8 cellular contexts compared by ENCODE assay signal in genomic region chr6:75602897-75603395, GRCh38. TPM values are rescaled to one million over a fixed set of nuclear protein-coding genes. Genes with fewer than 3 reads are reported as not detected.
DNase-seq lines count a peak whose midpoint lies in the region; ATAC-seq, FAIRE-seq and TF ChIP-seq lines count a peak whose summit lies in the region.

No MANE protein-coding gene starts in this region.

- DNase-seq in CD8-positive, alpha-beta memory T cell: no peak
- DNase-seq in GM12878 (ENCODE audit: low read depth, low spot score) (no peak), lower leg skin (ENCODE audit: low spot score in 2 of 2) (no peak), upper lobe of left lung (no peak), T-helper 9 cell (no peak), NCI-H1092 treated with DMSO at 0.1 percent for 48 hours (lab: John Stamatoyannopoulos, UW) (no peak)

- peak overlapping the region; percentile 94 to 99 (median 98) for H3K4me3 Mint-ChIP-seq in CD8-positive, alpha-beta memory T cell

- ATAC-seq in GM19397 (IDR thresholded peaks at IDR 0.05; ENCODE audit: unreplicated experiment) (peak; percentile 1), HG03457 (IDR thresholded peaks at IDR 0.05; ENCODE audit: unreplicated experiment) (peak; percentile 11), GM12878 (peak; percentile 24), upper lobe of left lung (ENCODE audit: low FRiP score in 2 of 2) (no peak)

- peak overlapping the region; percentile 73; the same call in 1 of the 2 replicates for H2AFZ ChIP-seq in GM12878 (ENCODE audit: control insufficient read depth, low read depth, low read length)

- peak overlapping the region; percentile 90 to 99 (median 98) for H3K27ac Mint-ChIP-seq in CD8-positive, alpha-beta memory T cell

- peak overlapping the region; percentile 93 for H3K27ac ChIP-seq in CD8-positive, alpha-beta memory T cell (ENCODE audit: low read depth, low read length)
- peak overlapping the region; percentile 89 for H3K27ac ChIP-seq in GM12878 (ENCODE audit: control insufficient read depth, insufficient read depth)
- H3K27ac ChIP-seq in upper lobe of left lung: peak overlapping the region; percentile 96 to 100 (median 98)

- no peak for FAIRE-seq in GM12878 (lab: Jason Lieb, UNC)

- intact Hi-C loops in GM12878 (cut with micrococcal nuclease; ENCODE audit: unreplicated experiment): loop anchor here (5.0 kb wide), 1 partner anchor 144 kb away; the partner anchor contains the start of gene MYO6
- intact Hi-C loops in lower leg skin (cut with DNase I; ENCODE audit: low total_unique reads): no loop called here

- no peaks in the 10 kb centered on the region for H3K27me3 ChIP-seq in CD8-positive, alpha-beta memory T cell (ENCODE audit: insufficient read depth, low read length, poor library complexity, severe bottlenecking)
- H3K27me3 ChIP-seq in GM12878 (replicated peaks in 1 of 2; ENCODE audit: control insufficient read depth in 2 of 2, insufficient read depth in 2 of 2, low read length in 1 of 2) (no peaks in the 10 kb centered on the region), upper lobe of left lung (no peaks in the 10 kb centered on the region)

- no peaks in the 10 kb centered on the region for H3K9me3 Mint-ChIP-seq in CD8-positive, alpha-beta memory T cell

- CTCF ChIA-PET in CD8-positive, alpha-beta memory T cell (lab: Charles Lee): interaction anchor here (1.4 to 2.7 kb wide), 2 partner anchors 11 to 336 kb away, joined by 3 to 8 read pairs; no protein-coding TSS in a partner anchor
- CTCF ChIA-PET in GM12878 (lab: Yijun Ruan, JAX): interaction anchor here (1.2 kb wide), 1 partner anchor 12 kb away, joined by 3 read pairs; no protein-coding TSS in a partner anchor

- SMC1A ChIA-PET in GM12878 (lab: Charles Lee; ENCODE audit: uncharacterized antibody, unreplicated experiment): interaction anchor here (0.8 to 2.4 kb wide), 7 partner anchors 9 to 148 kb away, joined by 3 to 8 read pairs (median 4); no protein-coding TSS in a partner anchor

- no peak for TF ChIP-seq RAD21 in GM12878 (IDR thresholded peaks at IDR 0.05; ENCODE audit: insufficient read depth, low read depth, low read length)

- peak overlapping the region; percentile 91 for H3K9ac ChIP-seq in GM12878 (ENCODE audit: control insufficient read depth, insufficient read depth, low read length)

- peaks cover 68% of the 10 kb centered on the region for H3K4me1 ChIP-seq in CD8-positive, alpha-beta memory T cell (ENCODE audit: insufficient read depth, low read length)
- H3K4me1 ChIP-seq in GM12878 (ENCODE audit: control insufficient read depth, insufficient read depth, low read length): no peaks in the 10 kb centered on the region
- H3K4me1 ChIP-seq in upper lobe of left lung: peaks cover 24 to 48% (median 33%) of the 10 kb centered on the region in 4 donors

- peaks cover 0 to 15% (median 0%) of the 10 kb centered on the region in 3 donors for H3K36me3 Mint-ChIP-seq in CD8-positive, alpha-beta memory T cell

- peaks cover 71 to 88% (median 84%) of the 10 kb centered on the region in 3 donors for H3K4me1 Mint-ChIP-seq in CD8-positive, alpha-beta memory T cell

- POLR2A ChIA-PET in CD8-positive, alpha-beta memory T cell (lab: Charles Lee): interaction anchor here (2.2 to 2.5 kb wide), 2 partner anchors 10 to 319 kb away, joined by 10 to 17 read pairs; partner anchors contain the start of gene TMEM30A
- POLR2A ChIA-PET in GM12878 (lab: Charles Lee): interaction anchor here (0.6 to 3.8 kb wide), 5 partner anchors 9 to 318 kb away, joined by 3 to 22 read pairs (median 7); partner anchors contain the start of gene TMEM30A

- H3K27me3 Mint-ChIP-seq in CD8-positive, alpha-beta memory T cell: no peaks in the 10 kb centered on the region

- H4K20me1 ChIP-seq in GM12878 (ENCODE audit: control insufficient read depth, insufficient read depth): peaks cover under 1% of the 10 kb centered on the region; the same call in 1 of the 2 replicates

- TF ChIP-seq POLR2A in GM12878 (IDR thresholded peaks at IDR 0.05; ENCODE audit: low read depth, low read length) (no peak), lower leg skin (IDR thresholded peaks at IDR 0.05) (no peak), upper lobe of left lung (IDR thresholded peaks at IDR 0.05) (no peak)

- H3K9me3 ChIP-seq in CD8-positive, alpha-beta memory T cell (ENCODE audit: low read length): no peaks in the 10 kb centered on the region
- H3K9me3 ChIP-seq in GM12878 (replicated peaks; ENCODE audit: control insufficient read depth, insufficient read depth, low read length) (no peaks in the 10 kb centered on the region), upper lobe of left lung (no peaks in the 10 kb centered on the region)

- H3K36me3 ChIP-seq in CD8-positive, alpha-beta memory T cell (ENCODE audit: insufficient read depth, low read length): no peaks in the 10 kb centered on the region
- H3K36me3 ChIP-seq in GM12878 (ENCODE audit: control insufficient read depth in 2 of 2, insufficient read depth in 2 of 2, low read length in 1 of 2): no peaks in the 10 kb centered on the region
- H3K36me3 ChIP-seq in upper lobe of left lung: no peaks in the 10 kb centered on the region

- peaks cover 71% of the 10 kb centered on the region for H3K79me2 ChIP-seq in GM12878 (ENCODE audit: control insufficient read depth, insufficient read depth, low read length)

- H3K4me2 ChIP-seq in GM12878 (ENCODE audit: control insufficient read depth, insufficient read depth): peak overlapping the region; percentile 88; the same call in 1 of the 2 replicates

- no peak for TF ChIP-seq EP300 in GM12878 (IDR thresholded peaks at IDR 0.05; ENCODE audit: borderline replicate concordance in 1 of 2, control insufficient read depth in 1 of 2, low read depth in 2 of 2, low read length in 2 of 2)
- TF ChIP-seq EP300 in upper lobe of left lung (IDR thresholded peaks at IDR 0.05): no peak

- no TSS peak for BruUV-seq in GM12878 (replicated peaks; lab: Mats Ljungman, UMichigan)

- peak overlapping the region; percentile 66 for H3K4me3 ChIP-seq in CD8-positive, alpha-beta memory T cell (ENCODE audit: low read length)
- H3K4me3 ChIP-seq in GM12878: peak overlapping the region; percentile 86
- H3K4me3 ChIP-seq in lower leg skin (ENCODE audit: low read depth, poor library complexity, severe bottlenecking): peak overlapping the region; percentile 78
- H3K4me3 ChIP-seq in upper lobe of left lung: peak overlapping the region; percentile 54 to 82 (median 62)

- TF ChIP-seq CTCF in GM12878 (IDR thresholded peaks at IDR 0.05 in 2 of 3, conservative IDR thresholded peaks at IDR 0.05 in 1 of 3; ENCODE audit: control insufficient read depth in 2 of 3, extremely low read depth in 1 of 3, insufficient read depth in 1 of 3, low read depth in 3 of 3, low read length in 3 of 3) (no peak), lower leg skin (IDR thresholded peaks at IDR 0.05) (no peak), upper lobe of left lung (IDR thresholded peaks at IDR 0.05) (no peak)

- RAD21 ChIA-PET in GM12878 (lab: Charles Lee; ENCODE audit: unreplicated experiment): interaction anchor here (1.3 to 1.5 kb wide), 3 partner anchors 9 to 148 kb away, joined by 3 to 5 read pairs (median 4); no protein-coding TSS in a partner anchor

- 1% methylated on average over 3 of the region's 3 CpGs for WGBS in GM12878 (ENCODE audit: insufficient coverage, insufficient replicate concordance, low lambda C conversion rate, missing lambda C conversion rate)
- 3 to 8% methylated on average over 3 of the region's 3 CpGs for WGBS in lower leg skin, 2 donors
- 5% methylated on average over 3 of the region's 3 CpGs for WGBS in upper lobe of left lung, 2 donors

- in situ Hi-C loops in GM12878 (cut with MboI): no loop called here

RNA-seq across cellular contexts. Expression of gene SENP6, which starts 1.3 kb away (rescaled TPM):
- total RNA-seq in CD8-positive, alpha-beta memory T cell: 10 to 100 TPM; 74.6 to 77.5 TPM
- 76.1 TPM for polyA plus RNA-seq in CD8-positive, alpha-beta memory T cell
- 338 and 339 TPM in 2 replicates for total RNA-seq in GM12878 (2013; cell fraction: nucleolus; rRNA removed)
- total RNA-seq in GM12878 (2014; rRNA removed) (48.9 and 50.8 TPM in 2 replicates), GM12878 (2014; rRNA removed; fragmentation: Illumina TruSeq; extraction: Trizol) (70.0 and 75.2 TPM in 2 replicates), GM12878 (2021) (46.9 and 52.1 TPM in 2 replicates), lower leg skin (10 to 100 TPM; 55.4 to 80.0 (median 63.1) TPM), upper lobe of left lung (100 to 1,000 TPM in 2 of 6 donors, 10 to 100 TPM in 4; 56.4 to 199 (median 87.2) TPM)
- 12.9 TPM for polyA plus RNA-seq in GM12878 (2011; ENCODE audit: low read depth)
- polyA plus RNA-seq in GM12878 (2011; rRNA removed) (45.6 and 91.9 TPM in 2 replicates), GM12878 (2014; fragmentation: Illumina TruSeq; extraction: Trizol) (56.1 and 79.1 TPM in 2 replicates), GM12878 (2014; fragmentation: Nextera tagmentation; extraction: Ambion mirVana) (10 to 100 TPM; 10.7 to 17.2 TPM), GM12878 (2014; rRNA removed) (31.6 and 36.5 TPM in 2 replicates), GM12878 (2016; fragmentation: Nextera tagmentation; extraction: Ambion mirVana) (10 to 100 TPM; 36.6 to 39.0 TPM)
- 10.9 and 11.5 TPM in 2 replicates for polyA plus RNA-seq in GM12878 (2011; cell fraction: cytosol; rRNA removed)
- polyA plus RNA-seq in GM12878 (2011; cell fraction: nucleus; rRNA removed): 42.8 and 52.2 TPM in 2 replicates
- polyA plus RNA-seq in GM12878 (2012): 25.4 and 32.2 TPM in 2 replicates
- polyA minus RNA-seq in GM12878 (2011; rRNA and poly(A)+ RNA removed): 27.5 and 37.7 TPM in 2 replicates
- polyA minus RNA-seq in GM12878 (2011; cell fraction: cytosol; rRNA and poly(A)+ RNA removed): 16.3 and 19.2 TPM in 2 replicates
- 49.0 and 102 TPM in 2 replicates for polyA minus RNA-seq in GM12878 (2011; cell fraction: nucleus; rRNA and poly(A)+ RNA removed)

Comparison
In these comparisons a context has a peak if more than half of its experiments do, and no peak if none do; other contexts are left out.
1. ATAC-seq: peak in GM19397 (single experiment), HG03457 (single experiment) and GM12878 (single experiment); none in upper lobe of left lung (0 of 2).
2. Peak in every context shown above with its lines, with median percentiles within 50 percentile points of each other: H3K27ac ChIP-seq and H3K4me3 ChIP-seq.